Comparison of ENCODE assay signal across 12 cellular contexts in the genomic region with DNA sequence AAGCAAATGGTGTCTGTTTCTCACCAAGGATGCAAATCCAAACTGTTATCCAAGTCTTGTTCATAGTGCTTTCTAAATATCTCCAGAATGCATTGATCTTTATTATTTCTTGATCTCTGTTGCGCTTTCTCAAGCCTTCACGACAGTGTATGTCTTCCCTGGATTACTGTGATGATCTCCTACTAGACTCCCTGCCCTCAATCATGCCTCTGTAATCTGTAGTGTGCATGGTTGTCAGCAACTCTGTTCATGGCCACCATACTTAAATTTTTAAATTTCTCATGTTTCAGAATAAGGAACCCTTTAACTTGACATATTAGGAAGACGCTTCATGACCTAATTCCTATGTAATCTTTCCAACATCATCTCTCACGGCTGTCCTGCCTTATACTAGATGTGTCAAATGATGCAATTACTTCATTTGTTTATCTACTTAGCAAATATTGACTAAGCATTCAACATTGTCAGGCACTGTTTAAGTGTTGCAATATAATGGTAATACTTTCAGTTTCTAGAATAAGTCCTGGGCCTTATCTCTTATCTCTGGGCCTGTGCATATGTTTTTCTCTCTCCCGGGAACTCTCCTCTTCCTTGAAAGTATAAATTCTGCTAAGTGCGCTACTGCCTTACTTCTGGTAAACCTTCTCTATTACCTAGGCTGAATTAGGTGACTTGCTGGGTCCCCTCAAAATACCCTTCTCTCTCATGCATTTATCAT. TPM values are rescaled to one million over a fixed set of nuclear protein-coding genes. Genes with fewer than 3 reads are reported as not detected.
DNase-seq lines count a peak whose midpoint lies in the region; TF ChIP-seq lines count a peak whose summit lies in the region.
"Had no signal": no experiment of that assay in that cellular context is flagged by ENCODE, and none has a peak within 500 bp of the region (broad histone marks: within the 10 kb centered on the region; RNA-seq: fewer than 3 reads in every experiment).

No MANE protein-coding gene starts in this region.

- WGBS in testis, 2 donors: 81 to 89% methylated on average over 6 of the region's 6 CpGs

- no peak for TF ChIP-seq CTCF in nephron (IDR thresholded peaks at IDR 0.05; ENCODE audit: unreplicated experiment in 3 of 3)
- TF ChIP-seq CTCF in testis (IDR thresholded peaks at IDR 0.05): no peak

- intact Hi-C loops in testis (cut with DNase I; ENCODE audit: low total_unique reads): no loop called here

- H3K9me3 ChIP-seq in testis: no peaks in the 10 kb centered on the region
- H3K9me3 ChIP-seq: Peyer's patch had no signal

- H3K4me1 ChIP-seq in testis: no peaks in the 10 kb centered on the region
- H3K4me1 ChIP-seq: Peyer's patch had no signal

- no peak overlapping the region for H3K27ac ChIP-seq in epithelial cell of prostate
- H3K27ac ChIP-seq in testis: no peak overlapping the region
- H3K27ac ChIP-seq: Peyer's patch had no signal

- peaks cover 5% of the 10 kb centered on the region for H3K9me3 Mint-ChIP-seq in nephron

- peaks cover 3% of the 10 kb centered on the region for H3K36me3 Mint-ChIP-seq in nephron (ENCODE audit: low read depth)

- H3K27me3 Mint-ChIP-seq in nephron (ENCODE audit: low read depth): no peaks in the 10 kb centered on the region

- H3K4me3 ChIP-seq in testis: no peak overlapping the region
- H3K4me3 ChIP-seq: Peyer's patch had no signal

- H3K27me3 ChIP-seq in testis: no peaks in the 10 kb centered on the region
- H3K27me3 ChIP-seq: Peyer's patch had no signal

- peaks cover 31% of the 10 kb centered on the region for H3K4me1 Mint-ChIP-seq in nephron
- H3K4me1 Mint-ChIP-seq: T-helper 17 cell had no signal

- H3K36me3 ChIP-seq in testis (ENCODE audit: low read depth, missing control alignments): no peaks in the 10 kb centered on the region
- H3K36me3 ChIP-seq: Peyer's patch had no signal

- DNase-seq in HuH-7.5 (ENCODE audit: low spot score) (peak; percentile 18), NCI-H69 (lab: John Stamatoyannopoulos, UW) (peak; percentile 63), epithelial cell of prostate (ENCODE audit: low read depth, low spot score) (peak; percentile 26), testis (no peak), UCSD-AML1 (lab: John Stamatoyannopoulos, UW; ENCODE audit: unreplicated experiment) (no peak)
- DNase-seq in activated CD8-positive, alpha-beta memory T cell treated with anti-CD3 and anti-CD28 coated beads for 24 hours: no peak
- DNase-seq: activated CD4-positive, alpha-beta T cell treated with anti-CD3 and anti-CD28 coated beads, Interleukin-2, amount 50 U/mL, for 4 hours; NCI-H2081 treated with DMSO at 0.1 percent for 48 hours; Peyer's patch; right cardiac atrium; T-helper 17 cell had no signal

- TF ChIP-seq POLR2A in testis (IDR thresholded peaks at IDR 0.05): no peak

- peak overlapping the region; percentile 21 to 38 (median 35) for H3K27ac Mint-ChIP-seq in nephron
- H3K27ac Mint-ChIP-seq: T-helper 17 cell had no signal

- no peak overlapping the region for H3K4me3 Mint-ChIP-seq in nephron
- H3K4me3 Mint-ChIP-seq: T-helper 17 cell had no signal

RNA-seq across cellular contexts. Expression of gene AHI1, which starts 25.6 kb away (rescaled TPM):
- total RNA-seq in testis: 10 to 100 TPM; 56.4 to 93.1 TPM
- 33.9 TPM for polyA plus RNA-seq in testis (ENCODE audit: insufficient read depth, low read depth, low replicate concordance)

Comparison
In these comparisons a context has a peak if more than half of its experiments do, and no peak if none do; other contexts are left out.
1. DNase-seq: peak in HuH-7.5 (single experiment), NCI-H69 (single experiment) and epithelial cell of prostate (single experiment); none in activated CD8-positive, alpha-beta memory T cell treated with anti-CD3 and anti-CD28 coated beads for 24 hours (single experiment), testis (single experiment) and UCSD-AML1 (single experiment).